In the genomic region with DNA sequence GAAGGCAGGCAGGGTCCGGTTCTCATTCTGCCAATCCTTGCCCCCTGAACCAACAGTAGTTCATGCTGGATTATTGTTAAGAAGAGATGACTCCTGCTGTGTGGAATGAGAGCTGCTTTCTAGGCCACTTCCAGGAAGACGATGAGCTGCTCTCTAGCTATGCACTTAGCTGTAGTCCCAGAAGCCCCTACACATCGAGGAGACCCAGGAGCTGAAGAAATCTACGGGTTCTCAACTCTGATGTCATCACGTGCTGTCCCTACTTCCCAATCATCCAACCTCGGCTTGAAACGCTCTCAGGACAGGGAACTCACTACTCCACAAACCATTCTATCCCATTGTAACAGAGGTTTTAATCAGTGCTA, we compare ENCODE assay signal across 1 cellular context.
TF ChIP-seq lines count a peak whose summit lies in the region.

No MANE protein-coding gene starts in this region.

TF ChIP-seq in HepG2, 621 proteins besides CTCF, POLR2A, EP300 and RAD21 (continued from another document):
- TF ChIP-seq, protein P1, sequence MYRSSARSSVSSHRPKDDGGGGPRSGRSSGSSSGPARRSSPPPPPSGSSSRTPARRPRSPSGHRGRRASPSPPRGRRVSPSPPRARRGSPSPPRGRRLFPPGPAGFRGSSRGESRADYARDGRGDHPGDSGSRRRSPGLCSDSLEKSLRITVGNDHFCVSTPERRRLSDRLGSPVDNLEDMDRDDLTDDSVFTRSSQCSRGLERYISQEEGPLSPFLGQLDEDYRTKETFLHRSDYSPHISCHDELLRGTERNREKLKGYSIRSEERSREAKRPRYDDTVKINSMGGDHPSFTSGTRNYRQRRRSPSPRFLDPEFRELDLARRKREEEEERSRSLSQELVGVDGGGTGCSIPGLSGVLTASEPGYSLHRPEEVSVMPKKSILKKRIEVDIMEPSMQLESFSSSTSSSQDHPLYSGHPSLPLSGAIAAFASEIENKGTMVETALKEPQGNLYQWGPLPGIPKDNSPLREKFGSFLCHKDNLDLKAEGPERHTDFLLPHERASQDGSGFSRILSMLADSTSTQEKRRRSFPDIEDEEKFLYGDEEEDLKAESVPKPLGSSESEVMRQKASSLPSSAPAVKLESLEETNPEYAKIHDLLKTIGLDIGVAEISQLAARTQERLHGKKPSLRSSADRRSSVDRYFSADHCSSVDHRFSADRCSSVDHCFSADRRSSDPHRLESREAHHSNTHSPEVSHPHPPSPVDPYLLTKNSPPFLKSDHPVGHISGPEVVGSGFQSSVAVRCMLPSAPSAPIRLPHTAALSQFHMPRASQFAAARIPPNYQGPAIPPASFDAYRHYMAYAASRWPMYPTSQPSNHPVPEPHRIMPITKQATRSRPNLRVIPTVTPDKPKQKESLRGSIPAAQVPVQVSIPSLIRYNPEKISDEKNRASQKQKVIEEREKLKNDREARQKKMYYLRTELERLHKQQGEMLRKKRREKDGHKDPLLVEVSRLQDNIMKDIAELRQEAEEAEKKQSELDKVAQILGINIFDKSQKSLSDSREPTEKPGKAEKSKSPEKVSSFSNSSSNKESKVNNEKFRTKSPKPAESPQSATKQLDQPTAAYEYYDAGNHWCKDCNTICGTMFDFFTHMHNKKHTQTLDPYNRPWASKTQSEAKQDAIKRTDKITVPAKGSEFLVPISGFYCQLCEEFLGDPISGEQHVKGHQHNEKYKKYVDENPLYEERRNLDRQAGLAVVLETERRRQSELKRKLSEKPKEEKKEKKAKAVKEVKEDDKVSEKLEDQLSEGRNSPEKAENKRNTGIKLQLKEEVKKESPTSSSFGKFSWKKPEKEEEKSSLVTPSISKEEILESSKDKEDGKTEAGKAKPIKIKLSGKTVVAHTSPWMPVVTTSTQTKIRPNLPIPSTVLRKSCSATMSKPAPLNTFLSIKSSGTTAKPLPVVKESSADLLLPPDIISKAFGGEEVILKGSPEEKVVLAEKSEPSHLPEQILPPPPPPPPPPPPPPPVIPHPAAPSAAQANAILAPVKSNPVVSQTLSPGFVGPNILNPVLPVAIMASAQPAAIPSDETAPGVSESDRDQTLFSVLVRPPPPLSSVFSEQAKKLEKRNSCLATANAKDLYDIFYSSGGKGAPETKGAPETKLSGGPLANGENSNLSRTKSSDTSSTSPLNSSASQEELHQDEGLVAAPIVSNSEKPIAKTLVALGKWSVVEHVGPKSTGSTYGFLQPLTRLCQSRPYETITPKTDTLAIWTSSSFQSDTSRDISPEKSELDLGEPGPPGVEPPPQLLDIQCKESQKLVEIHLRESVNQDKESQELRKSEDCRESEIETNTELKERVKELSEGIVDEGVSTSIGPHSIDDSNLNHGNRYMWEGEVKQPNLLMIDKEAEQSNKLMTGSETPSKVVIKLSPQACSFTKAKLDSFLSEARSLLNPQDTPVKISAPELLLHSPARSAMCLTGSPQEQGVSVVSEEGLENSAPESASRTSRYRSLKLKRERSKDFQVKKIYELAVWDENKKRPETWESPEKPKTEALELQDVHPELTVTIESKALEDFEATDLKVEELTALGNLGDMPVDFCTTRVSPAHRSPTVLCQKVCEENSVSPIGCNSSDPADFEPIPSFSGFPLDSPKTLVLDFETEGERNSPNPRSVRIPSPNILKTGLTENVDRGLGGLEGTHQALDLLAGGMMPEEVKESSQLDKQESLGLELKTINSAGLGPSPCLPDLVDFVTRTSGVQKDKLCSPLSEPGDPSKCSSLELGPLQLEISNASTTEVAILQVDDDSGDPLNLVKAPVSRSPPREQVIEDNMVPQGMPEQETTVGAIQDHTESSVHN (CRISPR knock-in tag; IDR thresholded peaks at IDR 0.05): no peak
- TF ChIP-seq, protein P2, sequence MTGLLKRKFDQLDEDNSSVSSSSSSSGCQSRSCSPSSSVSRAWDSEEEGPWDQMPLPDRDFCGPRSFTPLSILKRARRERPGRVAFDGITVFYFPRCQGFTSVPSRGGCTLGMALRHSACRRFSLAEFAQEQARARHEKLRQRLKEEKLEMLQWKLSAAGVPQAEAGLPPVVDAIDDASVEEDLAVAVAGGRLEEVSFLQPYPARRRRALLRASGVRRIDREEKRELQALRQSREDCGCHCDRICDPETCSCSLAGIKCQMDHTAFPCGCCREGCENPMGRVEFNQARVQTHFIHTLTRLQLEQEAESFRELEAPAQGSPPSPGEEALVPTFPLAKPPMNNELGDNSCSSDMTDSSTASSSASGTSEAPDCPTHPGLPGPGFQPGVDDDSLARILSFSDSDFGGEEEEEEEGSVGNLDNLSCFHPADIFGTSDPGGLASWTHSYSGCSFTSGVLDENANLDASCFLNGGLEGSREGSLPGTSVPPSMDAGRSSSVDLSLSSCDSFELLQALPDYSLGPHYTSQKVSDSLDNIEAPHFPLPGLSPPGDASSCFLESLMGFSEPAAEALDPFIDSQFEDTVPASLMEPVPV (CRISPR knock-in tag; IDR thresholded peaks at IDR 0.05): no peak
- no peak for TF ChIP-seq SATB2 (CRISPR knock-in tag; IDR thresholded peaks at IDR 0.05)
- peak; percentile 63 for TF ChIP-seq FOSL2 (CRISPR knock-in tag; IDR thresholded peaks at IDR 0.05)
- TF ChIP-seq, protein P3, sequence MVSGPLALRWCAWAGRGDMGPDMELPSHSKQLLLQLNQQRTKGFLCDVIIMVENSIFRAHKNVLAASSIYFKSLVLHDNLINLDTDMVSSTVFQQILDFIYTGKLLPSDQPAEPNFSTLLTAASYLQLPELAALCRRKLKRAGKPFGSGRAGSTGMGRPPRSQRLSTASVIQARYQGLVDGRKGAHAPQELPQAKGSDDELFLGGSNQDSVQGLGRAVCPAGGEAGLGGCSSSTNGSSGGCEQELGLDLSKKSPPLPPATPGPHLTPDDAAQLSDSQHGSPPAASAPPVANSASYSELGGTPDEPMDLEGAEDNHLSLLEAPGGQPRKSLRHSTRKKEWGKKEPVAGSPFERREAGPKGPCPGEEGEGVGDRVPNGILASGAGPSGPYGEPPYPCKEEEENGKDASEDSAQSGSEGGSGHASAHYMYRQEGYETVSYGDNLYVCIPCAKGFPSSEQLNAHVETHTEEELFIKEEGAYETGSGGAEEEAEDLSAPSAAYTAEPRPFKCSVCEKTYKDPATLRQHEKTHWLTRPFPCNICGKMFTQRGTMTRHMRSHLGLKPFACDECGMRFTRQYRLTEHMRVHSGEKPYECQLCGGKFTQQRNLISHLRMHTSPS (CRISPR knock-in tag; IDR thresholded peaks at IDR 0.05; ENCODE audit: low read depth): 0 out of 2 replicates have a peak, but pooled peaks have one; percentile 3
- TF ChIP-seq MAFG (CRISPR knock-in tag; IDR thresholded peaks at IDR 0.05): no peak
- no peak for TF ChIP-seq ZNF160 (CRISPR knock-in tag; IDR thresholded peaks at IDR 0.05)
- TF ChIP-seq SIN3B (IDR thresholded peaks at IDR 0.05; ENCODE audit: low read length): no peak
- TF ChIP-seq PHF20 (CRISPR knock-in tag; IDR thresholded peaks at IDR 0.05): no peak
- peak; percentile 66 for TF ChIP-seq MED1 (CRISPR knock-in tag; IDR thresholded peaks at IDR 0.05)
- TF ChIP-seq ZFP36 (IDR thresholded peaks at IDR 0.05; ENCODE audit: borderline replicate concordance, low read depth, low read length, partially characterized antibody): peak; percentile 8
